Comparison of ENCODE assay signal across 1 cellular context in the genomic region with DNA sequence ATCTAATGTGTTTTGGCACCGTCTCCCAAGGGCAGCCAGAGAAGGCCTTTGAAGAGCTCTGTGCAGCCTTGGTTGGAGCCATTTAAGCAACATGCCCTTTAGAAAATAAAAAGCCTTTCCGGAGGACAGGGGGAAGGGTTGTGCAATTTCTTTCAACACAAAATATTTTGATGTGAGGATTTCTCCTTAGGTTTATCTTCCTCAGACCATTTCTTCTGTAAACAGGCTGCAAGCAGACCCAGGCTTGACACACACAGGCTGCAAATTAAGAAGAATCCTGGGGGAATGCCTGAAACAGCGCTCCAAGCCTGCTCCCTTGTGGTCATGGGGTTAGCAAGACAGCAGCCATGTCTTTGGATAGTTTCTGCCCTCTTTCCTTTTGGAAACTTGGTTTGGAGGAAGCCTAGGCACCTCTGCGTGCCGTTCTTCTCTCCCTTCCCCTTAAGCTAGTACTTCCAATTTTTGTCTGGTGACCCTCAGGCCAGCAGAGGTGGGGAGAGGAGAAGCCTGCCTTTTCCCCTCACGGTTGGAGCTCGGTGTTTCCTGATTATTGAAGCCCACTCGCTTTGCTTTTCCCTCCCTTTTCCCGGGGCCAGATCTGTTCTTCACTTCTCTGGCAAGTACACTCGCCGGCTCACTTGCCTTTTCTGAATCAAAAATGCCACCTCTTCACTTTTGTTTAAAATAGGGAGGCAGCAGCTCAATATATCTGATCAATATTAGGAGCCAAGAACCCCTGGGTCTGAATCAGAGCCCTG.
TF ChIP-seq lines count a peak whose summit lies in the region.

No MANE protein-coding gene starts in this region.

TF ChIP-seq in SK-N-SH treated with all-trans-retinoic acid at 6 μM for 48 hours, 23 proteins besides CTCF, POLR2A, EP300 and RAD21 (continued from another document):
- TF ChIP-seq, protein P1, sequence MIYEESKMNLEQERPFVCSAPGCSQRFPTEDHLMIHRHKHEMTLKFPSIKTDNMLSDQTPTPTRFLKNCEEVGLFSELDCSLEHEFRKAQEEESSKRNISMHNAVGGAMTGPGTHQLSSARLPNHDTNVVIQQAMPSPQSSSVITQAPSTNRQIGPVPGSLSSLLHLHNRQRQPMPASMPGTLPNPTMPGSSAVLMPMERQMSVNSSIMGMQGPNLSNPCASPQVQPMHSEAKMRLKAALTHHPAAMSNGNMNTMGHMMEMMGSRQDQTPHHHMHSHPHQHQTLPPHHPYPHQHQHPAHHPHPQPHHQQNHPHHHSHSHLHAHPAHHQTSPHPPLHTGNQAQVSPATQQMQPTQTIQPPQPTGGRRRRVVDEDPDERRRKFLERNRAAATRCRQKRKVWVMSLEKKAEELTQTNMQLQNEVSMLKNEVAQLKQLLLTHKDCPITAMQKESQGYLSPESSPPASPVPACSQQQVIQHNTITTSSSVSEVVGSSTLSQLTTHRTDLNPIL (CRISPR knock-in tag; IDR thresholded peaks at IDR 0.05; ENCODE audit: low read depth), result no peak
